10 cellular contexts compared by ENCODE assay signal in the genomic region with DNA sequence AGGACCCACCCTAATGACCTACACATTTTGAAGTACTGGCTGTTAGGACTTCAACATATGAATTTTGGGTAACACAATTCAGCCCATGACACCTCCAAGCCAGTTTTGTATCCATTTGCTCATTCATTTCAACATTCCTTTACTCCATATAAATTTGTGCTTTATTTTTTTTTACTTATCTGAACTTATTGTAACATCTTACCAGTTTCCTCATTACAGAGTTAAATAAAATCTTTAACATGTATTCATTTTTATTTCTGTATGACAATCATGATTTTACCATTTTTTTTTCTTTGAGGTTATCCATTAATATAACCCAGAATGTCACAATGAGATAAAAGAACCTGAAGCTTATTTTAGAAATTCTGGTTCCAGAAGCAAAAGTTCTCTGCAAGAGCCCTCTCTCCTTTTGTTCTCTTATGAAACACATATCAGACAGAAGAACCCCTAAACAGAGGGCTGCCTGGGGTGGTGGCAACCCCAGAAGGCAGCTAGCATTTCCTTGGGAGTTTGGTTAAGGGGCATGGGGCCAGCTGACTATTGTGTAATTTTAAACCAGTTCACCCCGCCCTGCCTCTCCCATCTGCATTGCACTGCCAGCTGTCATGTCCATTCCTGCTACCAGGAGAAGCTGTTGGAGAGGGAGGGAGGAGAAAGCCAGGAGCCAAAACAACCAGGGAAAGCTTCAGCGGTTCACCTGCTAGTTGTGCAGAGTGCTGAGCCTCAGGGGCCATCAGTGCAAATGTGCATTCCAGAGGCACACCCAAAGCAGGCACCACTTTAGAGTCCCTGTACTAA. TPM values are rescaled to one million over a fixed set of nuclear protein-coding genes. Genes with fewer than 3 reads are reported as not detected.
DNase-seq lines count a peak whose midpoint lies in the region; ATAC-seq and TF ChIP-seq lines count a peak whose summit lies in the region.
"Had no signal": no experiment of that assay in that cellular context is flagged by ENCODE, and none has a peak within 500 bp of the region (broad histone marks: within the 10 kb centered on the region; RNA-seq: fewer than 3 reads in every experiment).

No MANE protein-coding gene starts in this region.

- H3K36me3 ChIP-seq in GM23338 (ENCODE audit: insufficient read depth) = no peaks in the 10 kb centered on the region
- no peaks in the 10 kb centered on the region for H3K36me3 ChIP-seq in neural progenitor cell
- H3K36me3 ChIP-seq in endodermal cell (ENCODE audit: control insufficient read depth, insufficient read depth, low read length) = no peaks in the 10 kb centered on the region

- H3K9me3 Mint-ChIP-seq in GM23338 (no peaks in the 10 kb centered on the region; the same call in 2 of the 3 replicates), neural progenitor cell (peaks cover 2% of the 10 kb centered on the region), endodermal cell (no peaks in the 10 kb centered on the region)

- H3K79me2 ChIP-seq in GM23338 (replicated peaks; ENCODE audit: insufficient read depth) (no peaks in the 10 kb centered on the region), neural progenitor cell (ENCODE audit: low read depth) (no peaks in the 10 kb centered on the region)

- no peak for TF ChIP-seq CTCF in GM23338 (conservative IDR thresholded peaks at IDR 0.05; ENCODE audit: low read depth in 2 of 2)
- TF ChIP-seq CTCF in neural progenitor cell (IDR thresholded peaks at IDR 0.05) = no peak
- no peak for TF ChIP-seq CTCF in endodermal cell (conservative IDR thresholded peaks at IDR 0.05)

- H3K9ac ChIP-seq in neural progenitor cell (no peak overlapping the region), endodermal cell (ENCODE audit: extremely low read depth, low read length, poor library complexity, severe bottlenecking) (no peak overlapping the region)

- peaks cover 14% of the 10 kb centered on the region for H3K4me1 ChIP-seq in GM23338 (ENCODE audit: insufficient read depth)
- peaks cover 6% of the 10 kb centered on the region for H3K4me1 ChIP-seq in neural progenitor cell
- H3K4me1 ChIP-seq in endodermal cell (ENCODE audit: control insufficient read depth, insufficient read depth, low read length) = no peaks in the 10 kb centered on the region

- H3K27me3 ChIP-seq in GM23338 (ENCODE audit: insufficient read depth) = no peaks in the 10 kb centered on the region
- no peaks in the 10 kb centered on the region for H3K27me3 ChIP-seq in neural progenitor cell
- H3K27me3 ChIP-seq in endodermal cell (ENCODE audit: control insufficient read depth, insufficient read depth, low read length, poor library complexity, severe bottlenecking) = no peaks in the 10 kb centered on the region

- no peaks in the 10 kb centered on the region for H3K9me2 ChIP-seq in GM23338 (ENCODE audit: insufficient read depth)

- no peak overlapping the region for H3K27ac Mint-ChIP-seq in GM23338
- no peak overlapping the region for H3K27ac Mint-ChIP-seq in neural progenitor cell
- no peak overlapping the region for H3K27ac Mint-ChIP-seq in endodermal cell
- H3K27ac Mint-ChIP-seq: progenitor cell of endocrine pancreas had no signal

- 67 to 73% methylated on average over 1 to 2 of the region's 2 CpGs for WGBS in endodermal cell (ENCODE audit: insufficient coverage in 1 of 2, insufficient read length in 1 of 2), 2 experiments

- H3K4me1 Mint-ChIP-seq in GM23338 = peaks cover 33% of the 10 kb centered on the region
- H3K4me1 Mint-ChIP-seq in neural progenitor cell = peaks cover 10% of the 10 kb centered on the region
- no peaks in the 10 kb centered on the region for H3K4me1 Mint-ChIP-seq in endodermal cell

- H3K27ac ChIP-seq in GM23338 (ENCODE audit: low read depth) (no peak overlapping the region), epithelial cell of prostate (peak overlapping the region; percentile 86), neural progenitor cell (no peak overlapping the region), endodermal cell (ENCODE audit: low read depth, low read length) (no peak overlapping the region)

- H3K4me2 ChIP-seq in GM23338 (no peak overlapping the region), neural progenitor cell (no peak overlapping the region)

- H4K20me1 ChIP-seq in GM23338 (replicated peaks; ENCODE audit: insufficient read depth) (no peaks in the 10 kb centered on the region), neural progenitor cell (ENCODE audit: low read depth) (no peaks in the 10 kb centered on the region)

- DNase-seq in GM23338 (ENCODE audit: low spot score) = no peak
- DNase-seq in NCI-H2171 treated with DMSO at 0.1 percent for 48 hours (lab: John Stamatoyannopoulos, UW) = peak; percentile 97
- peak; percentile 34 for DNase-seq in epithelial cell of prostate (ENCODE audit: low read depth, low spot score)
- peak; percentile 27 for DNase-seq in neural progenitor cell (ENCODE audit: low spot score)
- DNase-seq in endodermal cell = no peak
- no peak for DNase-seq in RKO (ENCODE audit: low spot score)
- no peak for DNase-seq in ACHN
- DNase-seq: activated T-cell treated with anti-CD3 and anti-CD28 coated beads for 4 hours had no signal

- H3K4me3 Mint-ChIP-seq in GM23338 (no peak overlapping the region; the same call in 2 of the 3 replicates), neural progenitor cell (no peak overlapping the region), endodermal cell (no peak overlapping the region)

- peak; percentile 18; the same call in 1 of the 3 replicates for ATAC-seq in GM23338
- ATAC-seq in HG02938 (IDR thresholded peaks at IDR 0.05; ENCODE audit: unreplicated experiment) = no peak

- no peaks in the 10 kb centered on the region for H3K36me3 Mint-ChIP-seq in GM23338 (ENCODE audit: low read depth)
- H3K36me3 Mint-ChIP-seq in neural progenitor cell = no peaks in the 10 kb centered on the region
- no peaks in the 10 kb centered on the region for H3K36me3 Mint-ChIP-seq in endodermal cell (ENCODE audit: low read depth)

- H2AFZ ChIP-seq in GM23338 (no peak overlapping the region), neural progenitor cell (replicated peaks) (no peak overlapping the region)

- no peaks in the 10 kb centered on the region for H3F3A ChIP-seq in GM23338 (replicated peaks; ENCODE audit: low read depth)
- no peaks in the 10 kb centered on the region for H3F3A ChIP-seq in neural progenitor cell (ENCODE audit: low read depth)

- H3K9me3 ChIP-seq in neural progenitor cell (ENCODE audit: low read depth) (no peaks in the 10 kb centered on the region), endodermal cell (ENCODE audit: control insufficient read depth, low read length) (no peaks in the 10 kb centered on the region)

- in situ Hi-C loops in ACHN (cut with HindIII; ENCODE audit: low pct_ligation_motif_present, low pct_unique_long_range_greater_than_20kb, low sequenced_read_pairs) = no loop called here

- H3K4me3 ChIP-seq in GM23338 (no peak overlapping the region), neural progenitor cell (no peak overlapping the region), endodermal cell (ENCODE audit: low read length) (no peak overlapping the region)

- H3K27me3 Mint-ChIP-seq in GM23338 (ENCODE audit: insufficient read depth, low read depth, poor library complexity) (peaks cover 5% of the 10 kb centered on the region), neural progenitor cell (ENCODE audit: insufficient read depth, low read depth) (peaks cover 5% of the 10 kb centered on the region), endodermal cell (ENCODE audit: insufficient read depth) (no peaks in the 10 kb centered on the region)
- H3K27me3 Mint-ChIP-seq: progenitor cell of endocrine pancreas had no signal

TF ChIP-seq in GM23338, 12 proteins besides CTCF, POLR2A, EP300 and RAD21 (continues in another document):
- no peak for TF ChIP-seq STAT1 (IDR thresholded peaks at IDR 0.05; ENCODE audit: unreplicated experiment)

RNA-seq across cellular contexts. Expression of a gene that starts 47.8 kb away (rescaled TPM):
- 135 and 165 TPM in 2 replicates for total RNA-seq in GM23338 (2014; rRNA removed; shearing (Covaris generic))
- 275 and 315 TPM in 2 replicates for polyA plus RNA-seq in GM23338 (2016; fragmentation: Nextera tagmentation; extraction: Ambion mirVana)
- total RNA-seq in neural progenitor cell (ENCODE audit: low replicate concordance) (58.6 and 95.6 TPM in 2 replicates), endodermal cell (100 to 1,000 TPM; 182 to 194 TPM)
- polyA plus RNA-seq in endodermal cell (2013, experiment 1 of 2) = 157 TPM
- 142 TPM for polyA plus RNA-seq in endodermal cell (2013, experiment 2 of 2)

Comparison
In these comparisons a context has a peak if more than half of its experiments do, and no peak if none do; other contexts are left out.
1. DNase-seq: peak in NCI-H2171 treated with DMSO at 0.1 percent for 48 hours (single experiment), epithelial cell of prostate (single experiment) and neural progenitor cell (single experiment); none in GM23338 (single experiment), endodermal cell (single experiment), RKO (single experiment) and ACHN (single experiment).